8 cellular contexts compared by ENCODE assay signal in genomic region chr7:65871451-65871850, GRCh38. TPM values are rescaled to one million over a fixed set of nuclear protein-coding genes. Genes with fewer than 3 reads are reported as not detected.
A peak's percentile ranks its signal among the peaks of the same experiment; 100 is the strongest.
DNase-seq lines count a peak whose midpoint lies in the region; ATAC-seq, FAIRE-seq and TF ChIP-seq lines count a peak whose summit lies in the region.
"Not testable (repeated sequence)": the region's sequence is repeated elsewhere in the genome, so short reads cannot be mapped to it uniquely, and the experiment has no call there.

No MANE protein-coding gene starts in this region.

- H3K36me3 ChIP-seq in ACC112 (ENCODE audit: insufficient read depth, low read length); K562 (ENCODE audit: control insufficient read depth, insufficient read depth, low read length); heart left ventricle; neural progenitor cell: not testable (repeated sequence)

- POLR2A ChIA-PET in K562 (lab: Yijun Ruan, JAX), result interaction anchor here (0.6 kb wide), 2 partner anchors 14 to 33 kb away, joined by 3 read pairs; no protein-coding TSS in a partner anchor

- not testable (repeated sequence) for H3K79me2 ChIP-seq in ACC112 (ENCODE audit: control insufficient read depth, insufficient read depth, low read length, unreplicated experiment)
- H3K79me2 ChIP-seq in K562 (ENCODE audit: control insufficient read depth, insufficient read depth, low read length) (peaks cover 31% of the 10 kb centered on the region), neural progenitor cell (ENCODE audit: low read depth) (peaks cover 31% of the 10 kb centered on the region)

- ATAC-seq in GM21576 (IDR thresholded peaks at IDR 0.05; ENCODE audit: unreplicated experiment) (peak; percentile 27), heart left ventricle (peak in 3 of 4 donors; percentile 12 to 39 (median 19))
- not testable (repeated sequence) for ATAC-seq in K562

- intact Hi-C loops in K562 (cut with micrococcal nuclease), result not testable (repeated sequence)
- intact Hi-C loops in heart left ventricle (cut with DNase I), result loop anchor here in 1 of 10 donors (10.0 kb wide), 1 partner anchor 113 kb away; the partner anchor contains the start of gene GUSB

- not testable (repeated sequence) for H3K9me3 Mint-ChIP-seq in neural progenitor cell

- H3K27me3 Mint-ChIP-seq in neural progenitor cell (ENCODE audit: insufficient read depth, low read depth), result not testable (repeated sequence)

- in situ Hi-C loops in K562 (cut with MboI), result not testable (repeated sequence)

- CTCF ChIA-PET in K562 (lab: Yijun Ruan, JAX; ENCODE audit: low intra/inter-chr PET ratio), result not testable (repeated sequence)

- H3K9ac ChIP-seq in K562 (ENCODE audit: insufficient read depth in 1 of 2, low read depth in 2 of 2, low read length in 2 of 2); neural progenitor cell: not testable (repeated sequence)

- WGBS in K562 (ENCODE audit: insufficient coverage, low coverage, missing lambda C conversion rate), result 17% methylated on average over 2 of the region's 2 CpGs
- WGBS in heart left ventricle, 4 donors, result 25 to 36% (median 31%) methylated on average over 2 of the region's 2 CpGs

- H3K9me3 ChIP-seq in K562 (replicated peaks; ENCODE audit: control insufficient read depth, insufficient read depth, low read depth, low read length); heart left ventricle; neural progenitor cell (ENCODE audit: low read depth): not testable (repeated sequence)

- not testable (repeated sequence) for TF ChIP-seq RAD21 in K562 (CRISPR knock-in tag; conservative IDR thresholded peaks at IDR 0.05 in 1 of 2, IDR thresholded peaks at IDR 0.05 in 1 of 2)

- H3K4me1 ChIP-seq in ACC112 (ENCODE audit: control insufficient read depth, insufficient read depth, low read length, unreplicated experiment); K562 (replicated peaks in 1 of 2; ENCODE audit: control insufficient read depth in 2 of 2, insufficient read depth in 2 of 2, low read length in 2 of 2); neural progenitor cell: not testable (repeated sequence)
- peaks cover 0 to 20% (median 8%) of the 10 kb centered on the region in 12 donors for H3K4me1 ChIP-seq in heart left ventricle

- H3K9me1 ChIP-seq in K562 (ENCODE audit: control insufficient read depth, insufficient read depth, low read length), result not testable (repeated sequence)

- not testable (repeated sequence) for TF ChIP-seq EP300 in K562 (IDR thresholded peaks at IDR 0.05; ENCODE audit: low read length)

- H2AFZ ChIP-seq in ACC112 (ENCODE audit: low read length, unreplicated experiment) (peak overlapping the region; percentile 60), K562 (ENCODE audit: low read depth, low read length) (0 out of 2 replicates have a peak overlapping the region, but pooled peaks have one; percentile 44)
- not testable (repeated sequence) for H2AFZ ChIP-seq in neural progenitor cell (replicated peaks)

- not testable (repeated sequence) for H3K36me3 Mint-ChIP-seq in neural progenitor cell

- DNase-seq in GM12864 (ENCODE audit: low read depth) (peak; percentile 18), M059J (ENCODE audit: low read depth) (peak; percentile 38), OCI-M1 (lab: John Stamatoyannopoulos, UW) (peak; percentile 73), K562 (ENCODE audit: extremely low read depth in 1 of 4, low spot score in 3 of 4) (peak in 1 of 4 experiments; percentile 28), heart left ventricle (peak in 4 of 5 donors; percentile 39 to 64 (median 45))
- not testable (repeated sequence) for DNase-seq in neural progenitor cell (ENCODE audit: low spot score)

- not testable (repeated sequence) for H4K20me1 ChIP-seq in K562 (replicated peaks; ENCODE audit: control insufficient read depth, insufficient read depth, low read length)
- H4K20me1 ChIP-seq in neural progenitor cell (ENCODE audit: low read depth), result peaks cover 13% of the 10 kb centered on the region

- not testable (repeated sequence) for H3K4me2 ChIP-seq in K562 (ENCODE audit: insufficient read depth, low read length); neural progenitor cell

- H3K27ac ChIP-seq in ACC112 (ENCODE audit: low read depth, low read length); K562 (ENCODE audit: extremely low read depth, low read depth, low read length); neural progenitor cell: not testable (repeated sequence)
- H3K27ac ChIP-seq in heart left ventricle, result peak overlapping the region in 7 of 12 donors; percentile 9 to 80 (median 50)

- not testable (repeated sequence) for TF ChIP-seq POLR2A in K562 (conservative IDR thresholded peaks at IDR 0.05); heart left ventricle (IDR thresholded peaks at IDR 0.05)

- not testable (repeated sequence) for H3K27me3 ChIP-seq in ACC112 (ENCODE audit: insufficient read depth, low read length); K562 (ENCODE audit: control insufficient read depth in 2 of 2, insufficient read depth in 2 of 2, low read length in 2 of 2); heart left ventricle; neural progenitor cell

- not testable (repeated sequence) for H3K4me3 ChIP-seq in ACC112 (ENCODE audit: low read depth, low read length); GM12864 (ENCODE audit: low read depth, low read length); K562; heart left ventricle; neural progenitor cell

- not testable (repeated sequence) for H3K4me1 Mint-ChIP-seq in neural progenitor cell

- FAIRE-seq in K562 (lab: Jason Lieb, UNC), result peak; percentile 37

- BruUV-seq in K562 (replicated peaks; lab: Mats Ljungman, UMichigan), result not testable (repeated sequence)

- peak overlapping the region; percentile 57 for H3K27ac Mint-ChIP-seq in neural progenitor cell

- TF ChIP-seq CTCF in GM12864 (IDR thresholded peaks at IDR 0.05; ENCODE audit: low read depth, low read length, missing control alignments); K562 (IDR thresholded peaks at IDR 0.05 in 2 of 3, conservative IDR thresholded peaks at IDR 0.05 in 1 of 3; ENCODE audit: insufficient read depth in 2 of 3, low read depth in 1 of 3, low read length in 3 of 3); heart left ventricle (IDR thresholded peaks at IDR 0.05); neural progenitor cell (IDR thresholded peaks at IDR 0.05): not testable (repeated sequence)

- not testable (repeated sequence) for H3K4me3 Mint-ChIP-seq in neural progenitor cell

- peaks cover 14% of the 10 kb centered on the region for H3F3A ChIP-seq in neural progenitor cell (ENCODE audit: low read depth)

TF ChIP-seq in K562, 482 proteins besides CTCF, POLR2A, EP300 and RAD21:
- TF ChIP-seq SPI1 (IDR thresholded peaks at IDR 0.05; ENCODE audit: borderline replicate concordance, low read depth, low read length), result peak; percentile 25; the same call in 1 of the 2 replicates

RNA-seq across cellular contexts. Expression of gene VKORC1L1, which starts 1.4 kb away (rescaled TPM):
- 12.5 and 20.0 TPM in 2 replicates for total RNA-seq in M059J (2014; rRNA removed; shearing (Covaris generic))
- 18.7 and 31.0 TPM in 2 replicates for total RNA-seq in K562 (2011; cell fraction: chromatin; rRNA removed; ENCODE audit: low replicate concordance)
- 17.2 and 18.3 TPM in 2 replicates for total RNA-seq in K562 (2011; cell fraction: nucleolus; rRNA removed)
- 35.9 and 64.1 TPM in 2 replicates for total RNA-seq in K562 (2011; cell fraction: nucleoplasm; rRNA removed)
- total RNA-seq in K562 (2014; rRNA removed) (12.1 and 17.4 TPM in 2 replicates), K562 (2014; rRNA removed; fragmentation: Illumina TruSeq; extraction: Trizol) (19.2 and 19.3 TPM in 2 replicates), K562 (2015; rRNA removed; fragmentation: Illumina TruSeq; extraction: Trizol) (17.6 and 18.5 TPM in 2 replicates), K562 (2021) (31.5 and 34.3 TPM in 2 replicates), heart left ventricle (10 to 100 TPM; 13.8 to 24.9 (median 18.6) TPM), neural progenitor cell (ENCODE audit: low replicate concordance) (14.2 and 16.0 TPM in 2 replicates)
- polyA plus RNA-seq in K562 (2011; rRNA removed) (20.1 and 32.9 TPM in 2 replicates), K562 (2014; fragmentation: Illumina TruSeq; extraction: Trizol) (31.6 and 36.5 TPM in 2 replicates), K562 (2014; fragmentation: Nextera tagmentation; extraction: Ambion mirVana) (1 to 10 TPM; 6.8 to 8.1 TPM), K562 (2014; rRNA removed) (21.0 and 30.3 TPM in 2 replicates), heart left ventricle (10 to 100 TPM in 1 of 2 donors, 1 to 10 TPM in 1; 5.0 to 23.1 TPM)
- polyA plus RNA-seq in K562 (2011; cell fraction: cytosol; rRNA removed), result 14.9 and 17.2 TPM in 2 replicates
- polyA plus RNA-seq in K562 (2011; cell fraction: nucleus; rRNA removed), result 4.8 and 6.6 TPM in 2 replicates
- 19.8 and 23.8 TPM in 2 replicates for polyA plus RNA-seq in K562 (2012)
- polyA minus RNA-seq in K562 (2011; rRNA and poly(A)+ RNA removed), result 24.5 and 35.4 TPM in 2 replicates
- 11.2 and 18.7 TPM in 2 replicates for polyA minus RNA-seq in K562 (2011; cell fraction: cytosol; rRNA and poly(A)+ RNA removed)
- 3.1 and 3.7 TPM in 2 replicates for polyA minus RNA-seq in K562 (2011; cell fraction: nucleus; rRNA and poly(A)+ RNA removed)
